In genomic region chr4:38803833-38804653, GRCh38 we compare ENCODE assay signal across 8 cellular contexts. TPM values are rescaled to one million over a fixed set of nuclear protein-coding genes. Genes with fewer than 3 reads are reported as not detected.
DNase-seq lines count a peak whose midpoint lies in the region; ATAC-seq and TF ChIP-seq lines count a peak whose summit lies in the region.

No MANE protein-coding gene starts in this region.

- peaks cover 0 to 41% (median 4%) of the 10 kb centered on the region in 3 experiments for H3K9me3 ChIP-seq in naive thymus-derived CD4-positive, alpha-beta T cell (ENCODE audit: control insufficient read depth in 2 of 3, low read length in 3 of 3)

- intact Hi-C loops in naive thymus-derived CD4-positive, alpha-beta T cell (cut with micrococcal nuclease) = loop anchor here (1.0 to 2.0 kb wide), 9 partner anchors 17 to 742 kb away; partner anchors contain the start of genes TLR6 (in 2 of the 2) and WDR19 (in 1 of the 2)

- peaks cover 4 to 37% (median 9%) of the 10 kb centered on the region in 3 experiments for H3K36me3 ChIP-seq in naive thymus-derived CD4-positive, alpha-beta T cell (ENCODE audit: control insufficient read depth in 2 of 3, insufficient read depth in 3 of 3, low read length in 3 of 3)

- peak; percentile 26 for DNase-seq in CD1c-positive myeloid dendritic cell (ENCODE audit: extremely low spot score)
- DNase-seq in GM20000 (ENCODE audit: low spot score) = peak; percentile 66
- DNase-seq in KBM-7 = peak; percentile 37
- DNase-seq in chondrocyte (ENCODE audit: low spot score) = no peak
- peak in 2 of 9 donors; percentile 8 to 30 for DNase-seq in naive thymus-derived CD4-positive, alpha-beta T cell
- DNase-seq in AG20443 (ENCODE audit: low spot score) = no peak
- DNase-seq in DMS53 treated with DMSO at 0.1 percent for 48 hours (lab: John Stamatoyannopoulos, UW; ENCODE audit: unreplicated experiment) = no peak
- no peak for DNase-seq in GF-D8 (lab: John Stamatoyannopoulos, UW)

- in situ Hi-C loops in KBM-7 (cut with MboI; ENCODE audit: low pct_unique_long_range_greater_than_20kb, low sequenced_read_pairs) = no loop called here

- peaks cover 8 to 12% of the 10 kb centered on the region in 2 donors for H3K4me1 ChIP-seq in naive thymus-derived CD4-positive, alpha-beta T cell (ENCODE audit: control insufficient read depth in 2 of 2, insufficient read depth in 2 of 2, low read length in 2 of 2)

- no peak overlapping the region for H3K4me3 Mint-ChIP-seq in chondrocyte (ENCODE audit: unreplicated experiment)
- H3K4me3 Mint-ChIP-seq in naive thymus-derived CD4-positive, alpha-beta T cell = peak overlapping the region; percentile 87 to 95 (median 90)

- H3K4me1 Mint-ChIP-seq in chondrocyte (ENCODE audit: low read depth) = peaks cover 21% of the 10 kb centered on the region
- peaks cover 28 to 46% (median 39%) of the 10 kb centered on the region in 7 donors for H3K4me1 Mint-ChIP-seq in naive thymus-derived CD4-positive, alpha-beta T cell

- CTCF ChIA-PET in naive thymus-derived CD4-positive, alpha-beta T cell (lab: Charles Lee) = interaction anchor here (0.6 to 3.1 kb wide), 21 partner anchors 10 to 744 kb away, joined by 3 to 41 read pairs (median 4); partner anchors contain the start of gene TLR10

- no peaks in the 10 kb centered on the region for H3K27me3 ChIP-seq in naive thymus-derived CD4-positive, alpha-beta T cell (ENCODE audit: control insufficient read depth in 2 of 2, insufficient read depth in 2 of 2, low read length in 2 of 2)

- TF ChIP-seq CTCF in GM20000 (IDR thresholded peaks at IDR 0.05; ENCODE audit: extremely low read depth, missing control alignments) = no peak
- TF ChIP-seq CTCF in chondrocyte (IDR thresholded peaks at IDR 0.05) = no peak

- no peaks in the 10 kb centered on the region for H3K36me3 Mint-ChIP-seq in chondrocyte (ENCODE audit: low read depth)
- peaks cover 34 to 52% (median 44%) of the 10 kb centered on the region in 5 donors for H3K36me3 Mint-ChIP-seq in naive thymus-derived CD4-positive, alpha-beta T cell

- H3K27ac ChIP-seq in naive thymus-derived CD4-positive, alpha-beta T cell (ENCODE audit: low read depth, low read length) = peak overlapping the region; percentile 61

- POLR2A ChIA-PET in naive thymus-derived CD4-positive, alpha-beta T cell (lab: Charles Lee) = interaction anchor here (0.6 to 1.7 kb wide), 4 partner anchors 10 to 130 kb away, joined by 4 to 7 read pairs (median 6); no protein-coding TSS in a partner anchor

- peak overlapping the region; percentile 33 for H3K27ac Mint-ChIP-seq in chondrocyte (ENCODE audit: unreplicated experiment)
- peak overlapping the region; percentile 87 to 99 (median 94) for H3K27ac Mint-ChIP-seq in naive thymus-derived CD4-positive, alpha-beta T cell

- peaks cover 3% of the 10 kb centered on the region for H3K9me3 Mint-ChIP-seq in chondrocyte (ENCODE audit: low read depth)
- H3K9me3 Mint-ChIP-seq in naive thymus-derived CD4-positive, alpha-beta T cell = peaks cover 16 to 50% (median 31%) of the 10 kb centered on the region in 11 donors

- H3K27me3 Mint-ChIP-seq in chondrocyte (ENCODE audit: low read depth) = no peaks in the 10 kb centered on the region
- H3K27me3 Mint-ChIP-seq in naive thymus-derived CD4-positive, alpha-beta T cell = peaks cover 0 to 1% (median 0%) of the 10 kb centered on the region in 5 donors

- H3K4me3 ChIP-seq in naive thymus-derived CD4-positive, alpha-beta T cell (ENCODE audit: low read length) = peak overlapping the region; percentile 51

- peak; percentile 36 for ATAC-seq in naive thymus-derived CD4-positive, alpha-beta T cell

RNA-seq across cellular contexts. Expression of gene TLR1, which starts 0.5 kb away (rescaled TPM):
- 0.15 to 1.1 TPM (median 0.38 TPM) in 3 replicates for total RNA-seq in chondrocyte
- 10 to 100 TPM; 11.8 to 41.9 (median 17.7) TPM for total RNA-seq in naive thymus-derived CD4-positive, alpha-beta T cell
- 10 to 100 TPM; 22.1 to 23.0 TPM for polyA plus RNA-seq in naive thymus-derived CD4-positive, alpha-beta T cell

RNA-seq across cellular contexts. Expression of gene TLR10, which starts 21.3 kb away (rescaled TPM):
- not detected in 3 replicates for total RNA-seq in chondrocyte
- total RNA-seq in naive thymus-derived CD4-positive, alpha-beta T cell = 1 to 10 TPM in 1 of 5 experiments, under 1 TPM in 3, not detected in 1; 0.13 to 1.6 (median 0.58) TPM
- polyA plus RNA-seq in naive thymus-derived CD4-positive, alpha-beta T cell = under 1 TPM; 0.14 to 0.33 TPM

RNA-seq across cellular contexts. Expression of gene TLR6, which starts 52.6 kb away (rescaled TPM):
- total RNA-seq in chondrocyte = 2.0 to 2.9 TPM (median 2.6 TPM) in 3 replicates
- 1 to 10 TPM in 4 of 5 experiments, under 1 TPM in 1; 1.00 to 8.8 (median 1.9) TPM for total RNA-seq in naive thymus-derived CD4-positive, alpha-beta T cell
- not detected for polyA plus RNA-seq in naive thymus-derived CD4-positive, alpha-beta T cell

Comparison
In these comparisons a context has a peak if more than half of its experiments do, and no peak if none do; other contexts are left out.
1. DNase-seq: peak in CD1c-positive myeloid dendritic cell (single experiment), GM20000 (single experiment) and KBM-7 (single experiment); none in chondrocyte (single experiment), AG20443 (single experiment), DMS53 treated with DMSO at 0.1 percent for 48 hours (single experiment) and GF-D8 (single experiment).